1 cellular context compared by ENCODE assay signal in genomic region chr1:211828584-211829342, GRCh38.
TF ChIP-seq lines count a peak whose summit lies in the region.

No MANE protein-coding gene starts in this region.

TF ChIP-seq in WTC11, 78 proteins besides CTCF, POLR2A, EP300 and RAD21 (continued from another document):
- TF ChIP-seq, protein P1, sequence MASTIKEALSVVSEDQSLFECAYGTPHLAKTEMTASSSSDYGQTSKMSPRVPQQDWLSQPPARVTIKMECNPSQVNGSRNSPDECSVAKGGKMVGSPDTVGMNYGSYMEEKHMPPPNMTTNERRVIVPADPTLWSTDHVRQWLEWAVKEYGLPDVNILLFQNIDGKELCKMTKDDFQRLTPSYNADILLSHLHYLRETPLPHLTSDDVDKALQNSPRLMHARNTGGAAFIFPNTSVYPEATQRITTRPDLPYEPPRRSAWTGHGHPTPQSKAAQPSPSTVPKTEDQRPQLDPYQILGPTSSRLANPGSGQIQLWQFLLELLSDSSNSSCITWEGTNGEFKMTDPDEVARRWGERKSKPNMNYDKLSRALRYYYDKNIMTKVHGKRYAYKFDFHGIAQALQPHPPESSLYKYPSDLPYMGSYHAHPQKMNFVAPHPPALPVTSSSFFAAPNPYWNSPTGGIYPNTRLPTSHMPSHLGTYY (CRISPR knock-in tag; IDR thresholded peaks at IDR 0.05), result no peak
- TF ChIP-seq, protein P2, sequence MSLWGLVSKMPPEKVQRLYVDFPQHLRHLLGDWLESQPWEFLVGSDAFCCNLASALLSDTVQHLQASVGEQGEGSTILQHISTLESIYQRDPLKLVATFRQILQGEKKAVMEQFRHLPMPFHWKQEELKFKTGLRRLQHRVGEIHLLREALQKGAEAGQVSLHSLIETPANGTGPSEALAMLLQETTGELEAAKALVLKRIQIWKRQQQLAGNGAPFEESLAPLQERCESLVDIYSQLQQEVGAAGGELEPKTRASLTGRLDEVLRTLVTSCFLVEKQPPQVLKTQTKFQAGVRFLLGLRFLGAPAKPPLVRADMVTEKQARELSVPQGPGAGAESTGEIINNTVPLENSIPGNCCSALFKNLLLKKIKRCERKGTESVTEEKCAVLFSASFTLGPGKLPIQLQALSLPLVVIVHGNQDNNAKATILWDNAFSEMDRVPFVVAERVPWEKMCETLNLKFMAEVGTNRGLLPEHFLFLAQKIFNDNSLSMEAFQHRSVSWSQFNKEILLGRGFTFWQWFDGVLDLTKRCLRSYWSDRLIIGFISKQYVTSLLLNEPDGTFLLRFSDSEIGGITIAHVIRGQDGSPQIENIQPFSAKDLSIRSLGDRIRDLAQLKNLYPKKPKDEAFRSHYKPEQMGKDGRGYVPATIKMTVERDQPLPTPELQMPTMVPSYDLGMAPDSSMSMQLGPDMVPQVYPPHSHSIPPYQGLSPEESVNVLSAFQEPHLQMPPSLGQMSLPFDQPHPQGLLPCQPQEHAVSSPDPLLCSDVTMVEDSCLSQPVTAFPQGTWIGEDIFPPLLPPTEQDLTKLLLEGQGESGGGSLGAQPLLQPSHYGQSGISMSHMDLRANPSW (CRISPR knock-in tag; conservative IDR thresholded peaks at IDR 0.05; ENCODE audit: low read depth), result no peak
- no peak for TF ChIP-seq AR (CRISPR knock-in tag; IDR thresholded peaks at IDR 0.05)
- TF ChIP-seq HMGA2 (CRISPR knock-in tag; IDR thresholded peaks at IDR 0.05), result no peak
- no peak for TF ChIP-seq CBFB (CRISPR knock-in tag; IDR thresholded peaks at IDR 0.05; ENCODE audit: low read depth)
- TF ChIP-seq KAT7 (CRISPR knock-in tag; IDR thresholded peaks at IDR 0.05; ENCODE audit: borderline replicate concordance), result no peak
- TF ChIP-seq ARID4B (CRISPR knock-in tag; IDR thresholded peaks at IDR 0.05; ENCODE audit: borderline replicate concordance), result no peak
- TF ChIP-seq OVOL2 (CRISPR knock-in tag; IDR thresholded peaks at IDR 0.05; ENCODE audit: borderline replicate concordance), result no peak
- no peak for TF ChIP-seq SP1 (CRISPR knock-in tag; conservative IDR thresholded peaks at IDR 0.05)
